8 cellular contexts compared by ENCODE assay signal in genomic region chr14:64293976-64294671, GRCh38. TPM values are rescaled to one million over a fixed set of nuclear protein-coding genes. Genes with fewer than 3 reads are reported as not detected.
DNase-seq lines count a peak whose midpoint lies in the region; ATAC-seq and TF ChIP-seq lines count a peak whose summit lies in the region.

ESR2 (minus strand) TSS chr14:64294371; CDS start chr14:64282985, 11,386 bp downstream.

- peak within 1 kb of the TSS; percentile 62 for H2AFZ ChIP-seq in neuron (ENCODE audit: low read depth, low read length)

- H3K4me1 ChIP-seq in neuron (ENCODE audit: insufficient read depth, low read length), result peaks cover 10% of the 10 kb centered on the region

- peaks cover 23% of the 10 kb centered on the region for H3K27me3 ChIP-seq in neuron (ENCODE audit: insufficient read depth, low read length)

- peak within 1 kb of the TSS; percentile 27 for H3K4me3 ChIP-seq in neuron (ENCODE audit: low read length)

- peak; percentile 30; the same call in 1 of the 3 replicates for TF ChIP-seq CTCF in GM12872 (IDR thresholded peaks at IDR 0.05; ENCODE audit: insufficient read depth, low read depth, low read length)

- no peaks in the 10 kb centered on the region for H3K36me3 ChIP-seq in neuron (ENCODE audit: insufficient read depth, low read length)

- ATAC-seq in GM21717 (IDR thresholded peaks at IDR 0.05; ENCODE audit: unreplicated experiment) (peak; percentile 40), HG03571 (IDR thresholded peaks at IDR 0.05; ENCODE audit: unreplicated experiment) (no peak)

- no peaks in the 10 kb centered on the region for H3K9me3 ChIP-seq in neuron (ENCODE audit: low read length)

- DNase-seq in M059J (ENCODE audit: low read depth), result peak; percentile 24
- peak; percentile 25 for DNase-seq in activated CD8-positive, alpha-beta memory T cell treated with anti-CD3 and anti-CD28 coated beads, Interleukin-2, amount 50 U/mL, for 4 hours
- peak; percentile 46 for DNase-seq in fibroblast of peridontal ligament (ENCODE audit: extremely low read depth)
- no peak for DNase-seq in foreskin melanocyte

RNA-seq across cellular contexts. Expression of gene ESR2, which starts in this region (rescaled TPM):
- total RNA-seq in M059J (2014; rRNA removed; shearing (Covaris generic)), result not detected in 2 replicates

Comparison
In these comparisons a context has a peak if more than half of its experiments do, and no peak if none do; other contexts are left out.
1. Peak in DNase-seq in M059J; RNA of the gene not detected or under 1 TPM.